14 cellular contexts compared by ENCODE assay signal in genomic region chr5:95734156-95734555, GRCh38. TPM values are rescaled to one million over a fixed set of nuclear protein-coding genes. Genes with fewer than 3 reads are reported as not detected.
DNase-seq lines count a peak whose midpoint lies in the region; ATAC-seq and TF ChIP-seq lines count a peak whose summit lies in the region.
"Had no signal": no experiment of that assay in that cellular context is flagged by ENCODE, and none has a peak within 500 bp of the region (broad histone marks: within the 10 kb centered on the region; RNA-seq: fewer than 3 reads in every experiment).

No MANE protein-coding gene starts in this region.

- intact Hi-C loops in transverse colon (cut with DNase I; ENCODE audit: low total_unique reads): loop anchor here (10.0 kb wide), 1 partner anchor 69 kb away; no protein-coding TSS in a partner anchor

- H3K36me3 ChIP-seq in SK-N-SH (replicated peaks in 1 of 2; ENCODE audit: control insufficient read depth in 1 of 2, insufficient read depth in 2 of 2, low read length in 1 of 2) (peaks cover 20 to 36% of the 10 kb centered on the region in 2 experiments), fibroblast of lung (ENCODE audit: control insufficient read depth, insufficient read depth, low read length) (peaks cover 9% of the 10 kb centered on the region), neural cell (ENCODE audit: insufficient read depth, low read length) (no peaks in the 10 kb centered on the region), transverse colon (peaks cover 0 to 5% (median 0%) of the 10 kb centered on the region in 4 donors)

- H2AFZ ChIP-seq in SK-N-SH (ENCODE audit: low read depth) (no peak overlapping the region), fibroblast of lung (ENCODE audit: low read length) (no peak overlapping the region), neural cell (ENCODE audit: low read depth, low read length) (no peak overlapping the region)

- no peak for DNase-seq in SK-N-SH
- peak; percentile 8 to 37 for DNase-seq in fibroblast of lung (ENCODE audit: low read depth in 2 of 2)
- no peak for DNase-seq in transverse colon
- no peak for DNase-seq in SHP77 (lab: John Stamatoyannopoulos, UW)
- no peak for DNase-seq in NCI-H2081 treated with DMSO at 0.1 percent for 48 hours (lab: John Stamatoyannopoulos, UW)
- DNase-seq: 8988T; activated CD8-positive, alpha-beta T cell treated with anti-CD3 and anti-CD28 coated beads for 36 hours; activated naive CD4-positive, alpha-beta T cell treated with anti-CD3 and anti-CD28 coated beads, Interleukin-2, amount 10 ng/mL, durations not matched to agents 7 days and 5 days; stimulated activated CD4-positive, alpha-beta T cell treated with anti-CD3 and anti-CD28 coated beads, Interleukin-2, amount 100 ng/mL, for 24 hours; stimulated activated naive CD4-positive, alpha-beta T cell had no signal

- POLR2A ChIA-PET in SK-N-SH (lab: Yijun Ruan, JAX): interaction anchor here (1.3 kb wide), 1 partner anchor 68 kb away, joined by 4 read pairs; no protein-coding TSS in a partner anchor

- CTCF ChIA-PET in SK-N-SH (lab: Yijun Ruan, JAX): interaction anchor here (2.6 to 5.5 kb wide), 2 partner anchors 47 to 70 kb away, joined by 11 to 30 read pairs; no protein-coding TSS in a partner anchor

- in situ Hi-C loops in transverse colon (cut with MboI; ENCODE audit: low pct_ligation_motif_present in 1 of 4, low pct_unique_long_range_greater_than_20kb in 1 of 4, low sequenced_read_pairs in 3 of 4): no loop called here

- ATAC-seq in SK-N-SH treated with all-trans-retinoic acid at 6 μM for 48 hours: no peak
- ATAC-seq in GM18861 (IDR thresholded peaks at IDR 0.05; ENCODE audit: unreplicated experiment): no peak
- ATAC-seq: activated CD8-positive, alpha-beta T cell treated with anti-CD3 and anti-CD28 coated beads for 36 hours had no signal

- H3K9me3 ChIP-seq in SK-N-SH (no peaks in the 10 kb centered on the region), fibroblast of lung (ENCODE audit: control insufficient read depth, insufficient read depth, low read depth, low read length) (no peaks in the 10 kb centered on the region), neural cell (ENCODE audit: low read length) (no peaks in the 10 kb centered on the region), transverse colon (no peaks in the 10 kb centered on the region)

- no peak for TF ChIP-seq EP300 in SK-N-SH (IDR thresholded peaks at IDR 0.05; ENCODE audit: borderline replicate concordance in 1 of 2, low read depth in 1 of 2, low read length in 1 of 2)
- no peak for TF ChIP-seq EP300 in neural cell (conservative IDR thresholded peaks at IDR 0.05; ENCODE audit: poor library complexity, severe bottlenecking)
- TF ChIP-seq EP300 in transverse colon (IDR thresholded peaks at IDR 0.05; ENCODE audit: low read depth): no peak

- H3K27me3 ChIP-seq in SK-N-SH (ENCODE audit: insufficient read depth): no peaks in the 10 kb centered on the region
- no peaks in the 10 kb centered on the region for H3K27me3 ChIP-seq in fibroblast of lung (ENCODE audit: control insufficient read depth, insufficient read depth, low read length)
- H3K27me3 ChIP-seq in neural cell (ENCODE audit: insufficient read depth, low read depth, low read length): peaks cover 33% of the 10 kb centered on the region
- no peaks in the 10 kb centered on the region for H3K27me3 ChIP-seq in transverse colon

- TF ChIP-seq RAD21 in SK-N-SH (IDR thresholded peaks at IDR 0.05; ENCODE audit: low read length) (no peak), neural cell (conservative IDR thresholded peaks at IDR 0.05) (no peak)

- H3K9ac ChIP-seq in SK-N-SH: peak overlapping the region; percentile 82
- peak overlapping the region; percentile 20 for H3K9ac ChIP-seq in fibroblast of lung (ENCODE audit: insufficient read depth, low read length)
- no peak overlapping the region for H3K9ac ChIP-seq in neural cell (ENCODE audit: low read length)

- peak overlapping the region; percentile 82 for H3K4me2 ChIP-seq in SK-N-SH
- peak overlapping the region; percentile 74 for H3K4me2 ChIP-seq in fibroblast of lung (ENCODE audit: extremely low read depth, insufficient read depth, low read length)
- H3K4me2 ChIP-seq in neural cell (ENCODE audit: low read length): no peak overlapping the region

- peaks cover 5 to 21% of the 10 kb centered on the region in 2 experiments; a peak in 3 of 4 replicates for H3K4me1 ChIP-seq in SK-N-SH (ENCODE audit: control insufficient read depth in 1 of 2, insufficient read depth in 2 of 2, low read depth in 1 of 2, low read length in 1 of 2)
- H3K4me1 ChIP-seq in fibroblast of lung (ENCODE audit: control insufficient read depth, extremely low read depth, insufficient read depth, low read length): peaks cover 6% of the 10 kb centered on the region
- peaks cover 0 to 65% (median 38%) of the 10 kb centered on the region in 4 donors for H3K4me1 ChIP-seq in transverse colon

- H3K79me2 ChIP-seq in SK-N-SH (ENCODE audit: insufficient read depth) (peaks cover 48% of the 10 kb centered on the region), fibroblast of lung (ENCODE audit: control insufficient read depth, insufficient read depth, low read length) (peaks cover 66% of the 10 kb centered on the region), neural cell (replicated peaks; ENCODE audit: insufficient read depth, low read length) (peaks cover 12% of the 10 kb centered on the region)

- H3F3A ChIP-seq in SK-N-SH (replicated peaks; ENCODE audit: insufficient read depth) (no peaks in the 10 kb centered on the region), neural cell (ENCODE audit: insufficient read depth, low read length, poor library complexity, severe bottlenecking) (no peaks in the 10 kb centered on the region)

- no peak overlapping the region for H3K27ac ChIP-seq in SK-N-SH (ENCODE audit: low read depth in 2 of 2, low read length in 1 of 2)
- peak overlapping the region; percentile 49 for H3K27ac ChIP-seq in fibroblast of lung (ENCODE audit: insufficient read depth, low read length)
- no peak overlapping the region for H3K27ac ChIP-seq in neural cell (ENCODE audit: low read length)
- H3K27ac ChIP-seq in transverse colon: peak overlapping the region; percentile 93 to 95 (median 94)

- 52% methylated on average over 2 of the region's 2 CpGs for WGBS in SK-N-SH (ENCODE audit: low lambda C conversion rate)
- WGBS in transverse colon (ENCODE audit: low coverage in 1 of 2), 2 donors: 40 to 50% methylated on average over 2 of the region's 2 CpGs

- no peak for TF ChIP-seq CTCF in SK-N-SH (IDR thresholded peaks at IDR 0.05)
- no peak for TF ChIP-seq CTCF in fibroblast of lung (conservative IDR thresholded peaks at IDR 0.05 in 1 of 2, IDR thresholded peaks at IDR 0.05 in 1 of 2; ENCODE audit: low read depth in 1 of 2, low read length in 2 of 2)
- TF ChIP-seq CTCF in neural cell (IDR thresholded peaks at IDR 0.05; ENCODE audit: poor library complexity, severe bottlenecking): no peak
- no peak for TF ChIP-seq CTCF in transverse colon (IDR thresholded peaks at IDR 0.05)

- H4K20me1 ChIP-seq in SK-N-SH (ENCODE audit: insufficient read depth): no peaks in the 10 kb centered on the region
- no peaks in the 10 kb centered on the region for H4K20me1 ChIP-seq in fibroblast of lung (ENCODE audit: control insufficient read depth, extremely low read depth, insufficient read depth, low read length)
- H4K20me1 ChIP-seq in neural cell (ENCODE audit: insufficient read depth): no peaks in the 10 kb centered on the region

- TF ChIP-seq POLR2A in transverse colon (IDR thresholded peaks at IDR 0.05): no peak

- H3K4me3 ChIP-seq in SK-N-SH (ENCODE audit: low read depth in 2 of 2, low read length in 1 of 2) (peak overlapping the region; percentile 80 to 98; a peak in 2 of 4 replicates), fibroblast of lung (replicated peaks in 1 of 4; ENCODE audit: control extremely low read depth in 1 of 4, insufficient read depth in 1 of 4, low read depth in 3 of 4, low read length in 4 of 4) (peak overlapping the region; percentile 88 to 98 (median 96)), neural cell (ENCODE audit: low read length) (peak overlapping the region; percentile 82), transverse colon (peak overlapping the region in 3 of 4 donors; percentile 79 to 95 (median 86))

- H3K9me2 ChIP-seq in SK-N-SH: no peaks in the 10 kb centered on the region
- H3K9me2 ChIP-seq in neural cell (ENCODE audit: insufficient read depth, low read length): no peaks in the 10 kb centered on the region

TF ChIP-seq in SK-N-SH, 30 proteins besides CTCF, POLR2A, EP300 and RAD21 (continues in another document):
- TF ChIP-seq TCF12 (IDR thresholded peaks at IDR 0.05) (no peak), NRF1 (IDR thresholded peaks at IDR 0.05; ENCODE audit: low read depth, low read length) (no peak), POLR2AphosphoS5 (IDR thresholded peaks at IDR 0.05; ENCODE audit: low read depth, low read length) (no peak)

TF ChIP-seq in SK-N-SH treated with all-trans-retinoic acid at 6 μM for 48 hours, 23 proteins besides CTCF, POLR2A, EP300 and RAD21 (continues in another document):
- TF ChIP-seq ZNF8 (CRISPR knock-in tag; IDR thresholded peaks at IDR 0.05) (no peak), TCF4 (CRISPR knock-in tag; IDR thresholded peaks at IDR 0.05; ENCODE audit: borderline replicate concordance) (no peak)

TF ChIP-seq in neural cell, 6 proteins besides CTCF, POLR2A, EP300 and RAD21:
- TF ChIP-seq TAF1 (IDR thresholded peaks at IDR 0.05; ENCODE audit: low read depth): no peak

RNA-seq across cellular contexts. Expression of gene RHOBTB3, which starts 3.0 kb away (rescaled TPM):
- 59.3 and 73.6 TPM in 2 replicates for polyA plus RNA-seq in SK-N-SH (2012; rRNA removed)
- polyA plus RNA-seq in SK-N-SH (2012; cell fraction: cytosol; rRNA removed): 50.7 and 65.7 TPM in 2 replicates
- 47.4 and 71.1 TPM in 2 replicates for polyA plus RNA-seq in SK-N-SH (2012; cell fraction: nucleus; rRNA removed)
- total RNA-seq in fibroblast of lung: 222 and 337 TPM in 2 replicates
- polyA plus RNA-seq in fibroblast of lung: 188 and 338 TPM in 2 replicates
- polyA plus RNA-seq in fibroblast of lung (2012): 86.7 and 178 TPM in 2 replicates
- polyA minus RNA-seq in fibroblast of lung (ENCODE audit: low replicate concordance): 363 and 762 TPM in 2 replicates
- polyA plus RNA-seq in neural cell: 79.0 and 99.4 TPM in 2 replicates
- polyA minus RNA-seq in neural cell: 129 and 134 TPM in 2 replicates
- total RNA-seq in transverse colon: 100 to 1,000 TPM in 1 of 4 donors, 10 to 100 TPM in 3; 53.0 to 143 (median 84.2) TPM

RNA-seq across cellular contexts. Expression of gene SPATA9, which starts 51.4 kb away (rescaled TPM):
- polyA plus RNA-seq in SK-N-SH (2012; rRNA removed) (0.07 and 0.13 TPM in 2 replicates), fibroblast of lung (0.75 and 1.7 TPM in 2 replicates), neural cell (1.1 and 5.8 TPM in 2 replicates)
- polyA plus RNA-seq in SK-N-SH (2012; cell fraction: cytosol; rRNA removed): 0.14 and 0.21 TPM in 2 replicates
- polyA plus RNA-seq in SK-N-SH (2012; cell fraction: nucleus; rRNA removed): 0.23 and 0.63 TPM in 2 replicates
- total RNA-seq in fibroblast of lung (0.51 and 0.66 TPM in 2 replicates), transverse colon (1 to 10 TPM in 1 of 4 donors, under 1 TPM in 1, not detected in 2; 0.82 to 1.5 TPM)
- 1.1 and 2.6 TPM in 2 replicates for polyA plus RNA-seq in fibroblast of lung (2012)
- polyA minus RNA-seq in fibroblast of lung (ENCODE audit: low replicate concordance) (not detected in 2 replicates), neural cell (0.97 TPM in 1 of 2 replicates, not detected in the other)
- total RNA-seq: activated CD8-positive, alpha-beta T cell treated with anti-CD3 and anti-CD28 coated beads for 36 hours; mononuclear cell had no signal

Comparison
In these comparisons a context has a peak if more than half of its experiments do, and no peak if none do; other contexts are left out.
1. DNase-seq: peak in fibroblast of lung (2 of 2); none in SK-N-SH (single experiment), transverse colon (single experiment), SHP77 (0 of 2) and NCI-H2081 treated with DMSO at 0.1 percent for 48 hours (single experiment).
2. H3K27ac ChIP-seq: peak in fibroblast of lung (single experiment) and transverse colon (4 of 4); none in SK-N-SH (0 of 2) and neural cell (single experiment).
3. Peak in every context shown above with its lines, with median percentiles within 50 percentile points of each other: H3K4me3 ChIP-seq.